ENCODE assay signal across 9 cellular contexts in genomic region chrX:119654112-119654531, GRCh38. TPM values are rescaled to one million over a fixed set of nuclear protein-coding genes. Genes with fewer than 3 reads are reported as not detected.
DNase-seq lines count a peak whose midpoint lies in the region; ATAC-seq and TF ChIP-seq lines count a peak whose summit lies in the region.
"Had no signal": no experiment of that assay in that cellular context is flagged by ENCODE, and none has a peak within 500 bp of the region (broad histone marks: within the 10 kb centered on the region; RNA-seq: fewer than 3 reads in every experiment).

No MANE protein-coding gene starts in this region.

- BruUV-seq in Calu3 (replicated peaks; lab: Mats Ljungman, UMichigan): no TSS peak

- H2AFZ ChIP-seq in parathyroid adenoma: peak overlapping the region; percentile 60

- peaks cover 26% of the 10 kb centered on the region for H3K4me1 ChIP-seq in parathyroid adenoma

- no peaks in the 10 kb centered on the region for H3K9me3 Mint-ChIP-seq in activated CD4-positive, alpha-beta memory T cell treated with anti-CD3 and anti-CD28 coated beads, Interleukin-2, amount 10 ng/mL, durations not matched to agents 7 days and 5 days
- no peaks in the 10 kb centered on the region for H3K9me3 Mint-ChIP-seq in Calu3 (ENCODE audit: low read depth, unreplicated experiment)

- no peaks in the 10 kb centered on the region for H3K27me3 ChIP-seq in parathyroid adenoma (ENCODE audit: control insufficient read depth, insufficient read depth, low read length)

- H3K27ac ChIP-seq in parathyroid adenoma: peak overlapping the region; percentile 77
- H3K27ac ChIP-seq: epithelial cell of prostate had no signal

- no peaks in the 10 kb centered on the region for H3K79me2 ChIP-seq in parathyroid adenoma

- no peak for ATAC-seq in HG02973 (IDR thresholded peaks at IDR 0.05; ENCODE audit: unreplicated experiment)
- ATAC-seq in GM19463 (IDR thresholded peaks at IDR 0.05; ENCODE audit: unreplicated experiment): no peak

- H3K27me3 Mint-ChIP-seq in activated CD4-positive, alpha-beta memory T cell treated with anti-CD3 and anti-CD28 coated beads, Interleukin-2, amount 10 ng/mL, durations not matched to agents 7 days and 5 days: no peaks in the 10 kb centered on the region
- H3K27me3 Mint-ChIP-seq in Calu3 (ENCODE audit: unreplicated experiment): no peaks in the 10 kb centered on the region

- no peak for TF ChIP-seq CTCF in fibroblast of the aortic adventitia (IDR thresholded peaks at IDR 0.05; ENCODE audit: insufficient read depth, low read length)
- no peak for TF ChIP-seq CTCF in parathyroid adenoma (IDR thresholded peaks at IDR 0.05)
- TF ChIP-seq CTCF in Calu3 (IDR thresholded peaks at IDR 0.05; ENCODE audit: unreplicated experiment): no peak

- intact Hi-C loops in Calu3 (cut with micrococcal nuclease; ENCODE audit: unreplicated experiment): no loop called here

- no peaks in the 10 kb centered on the region for H3K9me3 ChIP-seq in parathyroid adenoma (ENCODE audit: control insufficient read depth, low read length)

- no peak overlapping the region for H3K9ac ChIP-seq in parathyroid adenoma

- H3K36me3 Mint-ChIP-seq in activated CD4-positive, alpha-beta memory T cell treated with anti-CD3 and anti-CD28 coated beads, Interleukin-2, amount 10 ng/mL, durations not matched to agents 7 days and 5 days (ENCODE audit: low read depth): peaks cover 56% of the 10 kb centered on the region
- H3K36me3 Mint-ChIP-seq in Calu3 (ENCODE audit: insufficient read depth, unreplicated experiment): peaks cover 6% of the 10 kb centered on the region

- H3K4me1 Mint-ChIP-seq in activated CD4-positive, alpha-beta memory T cell treated with anti-CD3 and anti-CD28 coated beads, Interleukin-2, amount 10 ng/mL, durations not matched to agents 7 days and 5 days: peaks cover 32% of the 10 kb centered on the region
- H3K4me1 Mint-ChIP-seq in Calu3 (ENCODE audit: low read depth, unreplicated experiment): peaks cover 19% of the 10 kb centered on the region

- DNase-seq in EH (ENCODE audit: low read depth) (peak; percentile 59), fibroblast of the aortic adventitia (ENCODE audit: low read depth) (peak; percentile 32), NCI-H82 treated with DMSO at 0.1 percent for 48 hours (lab: John Stamatoyannopoulos, UW; ENCODE audit: unreplicated experiment) (no peak), Calu3 (no peak)
- no peak for DNase-seq in activated CD4-positive, alpha-beta memory T cell treated with anti-CD3 and anti-CD28 coated beads, Interleukin-2, amount 10 ng/mL, durations not matched to agents 7 days and 5 days

- H3K4me3 ChIP-seq in fibroblast of the aortic adventitia (ENCODE audit: low read depth, low read length) (no peak overlapping the region), parathyroid adenoma (ENCODE audit: low read depth, low read length) (no peak overlapping the region)

- POLR2A ChIA-PET in activated CD4-positive, alpha-beta memory T cell treated with anti-CD3 and anti-CD28 coated beads, Interleukin-2, amount 10 ng/mL, durations not matched to agents 7 days and 5 days (lab: Charles Lee): interaction anchor here (1.2 to 1.9 kb wide), 4 partner anchors 10 to 39 kb away, joined by 4 to 7 read pairs (median 5); partner anchors contain the start of gene SEPTIN6

- CTCF ChIA-PET in activated CD4-positive, alpha-beta memory T cell treated with anti-CD3 and anti-CD28 coated beads, Interleukin-2, amount 10 ng/mL, durations not matched to agents 7 days and 5 days (lab: Charles Lee): interaction anchor here (0.6 to 0.9 kb wide), 2 partner anchors 75 to 99 kb away, joined by 3 read pairs; no protein-coding TSS in a partner anchor
- CTCF ChIA-PET in Calu3 (lab: Charles Lee): no interaction called here

- H3K27ac Mint-ChIP-seq in activated CD4-positive, alpha-beta memory T cell treated with anti-CD3 and anti-CD28 coated beads, Interleukin-2, amount 10 ng/mL, durations not matched to agents 7 days and 5 days: peak overlapping the region; percentile 19
- H3K27ac Mint-ChIP-seq in Calu3 (ENCODE audit: unreplicated experiment): no peak overlapping the region

- no peak overlapping the region for H3K4me2 ChIP-seq in parathyroid adenoma (ENCODE audit: low read length)

- no peaks in the 10 kb centered on the region for H3K36me3 ChIP-seq in parathyroid adenoma (ENCODE audit: control insufficient read depth, insufficient read depth, low read length)

- no peak overlapping the region for H3K4me3 Mint-ChIP-seq in activated CD4-positive, alpha-beta memory T cell treated with anti-CD3 and anti-CD28 coated beads, Interleukin-2, amount 10 ng/mL, durations not matched to agents 7 days and 5 days
- H3K4me3 Mint-ChIP-seq in Calu3 (ENCODE audit: low read depth, unreplicated experiment): no peak overlapping the region

RNA-seq across cellular contexts. Expression of gene SEPTIN6, which starts 38.8 kb away (rescaled TPM):
- 100 to 1,000 TPM; 214 to 219 TPM for total RNA-seq in activated CD4-positive, alpha-beta memory T cell treated with anti-CD3 and anti-CD28 coated beads, Interleukin-2, amount 10 ng/mL, durations not matched to agents 7 days and 5 days
- total RNA-seq in fibroblast of the aortic adventitia (ENCODE audit: low replicate concordance) (7.0 and 7.4 TPM in 2 replicates), Calu3 (2022) (7.7 and 8.5 TPM in 2 replicates)

RNA-seq across cellular contexts. Expression of gene NKRF, which starts 47.9 kb away (rescaled TPM):
- 10 to 100 TPM; 13.8 to 14.7 TPM for total RNA-seq in activated CD4-positive, alpha-beta memory T cell treated with anti-CD3 and anti-CD28 coated beads, Interleukin-2, amount 10 ng/mL, durations not matched to agents 7 days and 5 days
- total RNA-seq in fibroblast of the aortic adventitia (ENCODE audit: low replicate concordance) (5.2 and 6.2 TPM in 2 replicates), Calu3 (2022) (17.8 and 18.0 TPM in 2 replicates)

Comparison
In these comparisons a context has a peak if more than half of its experiments do, and no peak if none do; other contexts are left out.
1. DNase-seq: peak in EH (single experiment) and fibroblast of the aortic adventitia (single experiment); none in activated CD4-positive, alpha-beta memory T cell treated with anti-CD3 and anti-CD28 coated beads, Interleukin-2, amount 10 ng/mL, durations not matched to agents 7 days and 5 days (single experiment), NCI-H82 treated with DMSO at 0.1 percent for 48 hours (single experiment) and Calu3 (single experiment).
2. RNA of gene SEPTIN6, which starts 38.8 kb away (total RNA-seq): 214 to 219 TPM in activated CD4-positive, alpha-beta memory T cell treated with anti-CD3 and anti-CD28 coated beads, Interleukin-2, amount 10 ng/mL, durations not matched to agents 7 days and 5 days; 7.7 to 8.5 TPM in Calu3 and 7.0 to 7.4 TPM in fibroblast of the aortic adventitia; every median in the first group is over 10 times any median in the second.